Comparison of ENCODE assay signal across 15 cellular contexts in genomic region chr2:208648368-208648767, GRCh38.
DNase-seq lines count a peak whose midpoint lies in the region; ATAC-seq and TF ChIP-seq lines count a peak whose summit lies in the region.
"Had no signal": no experiment of that assay in that cellular context is flagged by ENCODE, and none has a peak within 500 bp of the region (broad histone marks: within the 10 kb centered on the region; RNA-seq: fewer than 3 reads in every experiment).

No MANE protein-coding gene starts in this region.

- DNase-seq in kidney epithelial cell (ENCODE audit: low read depth) = peak; percentile 44
- peak; percentile 87 for DNase-seq in renal cortical epithelial cell (ENCODE audit: low read depth)
- DNase-seq in GM20000 (ENCODE audit: low spot score) = no peak
- DNase-seq in iPS-NIHi7 (ENCODE audit: extremely low spot score) = no peak
- DNase-seq: CD8-positive, alpha-beta T cell; H9; NCI-H1436; NCI-H748 treated with DMSO at 0.1 percent for 48 hours; T-cell had no signal

- H3K4me3 ChIP-seq in kidney epithelial cell (ENCODE audit: low read depth, low read length) = no peak overlapping the region
- H3K4me3 ChIP-seq: K562, SK-N-MC had no signal

- H3K27me3 ChIP-seq in kidney epithelial cell (ENCODE audit: control insufficient read depth, insufficient read depth, low read length) = no peaks in the 10 kb centered on the region

- ATAC-seq in GM19463 (IDR thresholded peaks at IDR 0.05; ENCODE audit: unreplicated experiment) (peak; percentile 40), HG03060 (IDR thresholded peaks at IDR 0.05; ENCODE audit: low read depth, unreplicated experiment) (peak; percentile 40), HG02588 (IDR thresholded peaks at IDR 0.05; ENCODE audit: unreplicated experiment) (no peak)
- ATAC-seq: CD8-positive, alpha-beta T cell; K562; Right ventricle myocardium inferior; T-cell had no signal

- no peaks in the 10 kb centered on the region for H3K36me3 ChIP-seq in kidney epithelial cell (ENCODE audit: control insufficient read depth, insufficient read depth, low read length)

- TF ChIP-seq CTCF in kidney epithelial cell (IDR thresholded peaks at IDR 0.05; ENCODE audit: insufficient read depth, low read length, poor library complexity, severe bottlenecking) (no peak), GM20000 (IDR thresholded peaks at IDR 0.05; ENCODE audit: extremely low read depth, missing control alignments) (no peak)

Comparison
In these comparisons a context has a peak if more than half of its experiments do, and no peak if none do; other contexts are left out.
1. DNase-seq: peak in kidney epithelial cell (single experiment) and renal cortical epithelial cell (single experiment); none in GM20000 (single experiment) and iPS-NIHi7 (single experiment).